In genomic region chr9:27676827-27677226, GRCh38 we compare ENCODE assay signal across 26 cellular contexts.
"Had no signal": no experiment of that assay in that cellular context is flagged by ENCODE, and none has a peak within 500 bp of the region (broad histone marks: within the 10 kb centered on the region; RNA-seq: fewer than 3 reads in every experiment).

No MANE protein-coding gene starts in this region.

- H3K36me3 ChIP-seq: stomach, suprapubic skin, thoracic aorta, thyroid gland, tibial artery, tibial nerve, transverse colon, upper lobe of left lung, upper lobe of right lung, uterus, vagina had no signal

- H3K4me1 ChIP-seq: suprapubic skin, testis, tibial artery, tibial nerve, upper lobe of left lung, upper lobe of right lung, uterus, vagina had no signal

- DNase-seq: stimulated activated CD4-positive, alpha-beta T cell treated with anti-CD3 and anti-CD28 coated beads, Interleukin-2, amount 100 ng/mL, for 48 hours; stimulated activated CD4-positive, alpha-beta T cell treated with anti-CD3 and anti-CD28 coated beads, Interleukin-4, amount 100 ng/mL, for 1 hour; stimulated activated CD4-positive, alpha-beta T cell treated with anti-CD3 and anti-CD28 coated beads, Interleukin-4, amount 100 ng/mL, for 24 hours; stimulated activated CD4-positive, alpha-beta T cell treated with anti-CD3 and anti-CD28 coated beads, Interleukin-4, amount 100 ng/mL, for 4 hours; stimulated activated CD8-positive, alpha-beta memory T cell treated with anti-CD3 and anti-CD28 coated beads, Interleukin-4, amount 100 ng/mL, for 48 hours; stimulated activated naive B cell treated with anti-CD40 and anti-IgM and Interleukin-4, amounts not matched to agents 10 μg/mL and 1 μg/mL and 100 μg/mL, for 72 hours; stimulated activated naive CD4-positive, alpha-beta T cell; stimulated activated naive CD4-positive, alpha-beta T cell treated with Interleukin-2 at 50 U/mL for 16 hours; stimulated activated naive CD8-positive, alpha-beta T cell treated with anti-CD3 and anti-CD28 coated beads, Interleukin-15, amount 100 ng/mL, for 72 hours; stimulated activated naive CD8-positive, alpha-beta T cell treated with anti-CD3 and anti-CD28 coated beads, Interleukin-15, Interleukin-2, amounts not matched to agents 100 U/mL and 50 U/mL, for 24 hours; stomach; substantia nigra; thyroid gland; tibial artery; transverse colon; trophoblast cell; upper lobe of left lung; upper lobe of right lung; uterus had no signal

- H3K27me3 ChIP-seq: stomach, suprapubic skin, testis, thyroid gland, tibial artery, tibial nerve, transverse colon, upper lobe of left lung, upper lobe of right lung, uterus, vagina had no signal

- H3K4me3 ChIP-seq: stomach, suprapubic skin, testis, thoracic aorta, thyroid gland, tibial artery, tibial nerve, transverse colon, upper lobe of left lung, upper lobe of right lung, uterus, vagina had no signal

- H3K27ac ChIP-seq: stomach, suprapubic skin, testis, thoracic aorta, thyroid gland, tibial artery, tibial nerve, transverse colon, upper lobe of left lung, upper lobe of right lung, uterus, vagina had no signal

- ATAC-seq: stimulated activated effector memory CD8-positive, alpha-beta T cell treated with anti-CD3 and anti-CD28 coated beads, Interleukin-12 subunit alpha, Interleukin-12 subunit beta, amount 100 ng/mL, for 72 hours; stimulated activated memory B cell treated with anti-CD40 and anti-IgM and Interleukin-4, amounts not matched to agents 10 μg/mL and 1 μg/mL and 100 μg/mL, for 72 hours; stimulated activated naive B cell treated with anti-CD40 and anti-IgM and Interleukin-4, amounts not matched to agents 10 μg/mL and 1 μg/mL and 100 μg/mL, for 72 hours; stimulated activated naive CD8-positive, alpha-beta T cell treated with anti-CD3 and anti-CD28 coated beads, Interleukin-15, amount 100 ng/mL, for 72 hours; stimulated activated naive CD8-positive, alpha-beta T cell treated with anti-CD3 and anti-CD28 coated beads, Interleukin-15, Interleukin-2, amounts not matched to agents 100 U/mL and 50 U/mL, for 24 hours; upper lobe of right lung had no signal

- H3K9me3 ChIP-seq: stomach, suprapubic skin, testis, thoracic aorta, thyroid gland, tibial artery, tibial nerve, transverse colon, upper lobe of left lung, upper lobe of right lung, uterus, vagina had no signal
